ENCODE assay signal across 1 cellular context in genomic region chr1:179817789-179818188, GRCh38.
TF ChIP-seq lines count a peak whose summit lies in the region.

No MANE protein-coding gene starts in this region.

TF ChIP-seq in SK-N-SH, 30 proteins besides CTCF, POLR2A, EP300 and RAD21 (continued from another document):
- no peak for TF ChIP-seq TAF1 (IDR thresholded peaks at IDR 0.05; ENCODE audit: borderline replicate concordance, low read depth, low read length)
- no peak for TF ChIP-seq RXRA (IDR thresholded peaks at IDR 0.05; ENCODE audit: borderline replicate concordance, low read depth)
- no peak for TF ChIP-seq RFX5 (IDR thresholded peaks at IDR 0.05; ENCODE audit: low read length)
- no peak for TF ChIP-seq GABPA (IDR thresholded peaks at IDR 0.05; ENCODE audit: low read depth)
- TF ChIP-seq GATA2 (CRISPR knock-in tag; IDR thresholded peaks at IDR 0.05), result no peak
- no peak for TF ChIP-seq SMC3 (IDR thresholded peaks at IDR 0.05; ENCODE audit: low read depth, low read length)
- no peak for TF ChIP-seq ELF1 (IDR thresholded peaks at IDR 0.05)
- no peak for TF ChIP-seq USF2 (IDR thresholded peaks at IDR 0.05; ENCODE audit: borderline replicate concordance, low read depth, low read length)
- no peak for TF ChIP-seq YY1 (IDR thresholded peaks at IDR 0.05; ENCODE audit: low read depth)
- TF ChIP-seq FOSL2 (IDR thresholded peaks at IDR 0.05; ENCODE audit: borderline replicate concordance, low read depth), result no peak
- no peak for TF ChIP-seq MXI1 (IDR thresholded peaks at IDR 0.05; ENCODE audit: low read depth, low read length)
- TF ChIP-seq FOXM1 (IDR thresholded peaks at IDR 0.05; ENCODE audit: low read depth), result no peak
